In the genomic region with DNA sequence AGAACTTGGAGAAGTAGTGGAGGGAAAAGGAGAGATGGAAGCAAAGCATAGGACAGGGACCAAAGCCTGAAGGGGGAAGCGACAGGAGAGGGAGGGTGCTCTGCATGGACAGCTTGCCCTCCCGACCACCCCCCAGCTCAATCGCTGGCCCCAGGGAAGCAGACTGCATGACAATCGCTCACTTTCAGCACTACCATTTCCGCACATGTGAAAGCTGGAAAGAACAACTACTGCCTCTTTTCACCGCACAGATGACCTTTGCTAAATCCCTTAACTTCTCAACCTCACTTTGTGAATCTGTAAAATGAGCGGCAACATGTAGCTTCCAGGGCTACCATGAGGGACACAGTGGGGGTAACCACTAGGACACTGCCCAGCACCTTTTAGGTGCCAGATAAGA, we compare ENCODE assay signal across 1 cellular context.
TF ChIP-seq lines count a peak whose summit lies in the region.

No MANE protein-coding gene starts in this region.

TF ChIP-seq in H1, 55 proteins besides CTCF, POLR2A, EP300 and RAD21:
- TF ChIP-seq GTF2F1 (IDR thresholded peaks at IDR 0.05; ENCODE audit: borderline replicate concordance, low read depth, low read length) (no peak), NANOG (IDR thresholded peaks at IDR 0.05; ENCODE audit: insufficient read depth, low read depth, low read length, poor library complexity, severe bottlenecking) (peak; percentile 62)
